1 cellular context compared by ENCODE assay signal in the genomic region with DNA sequence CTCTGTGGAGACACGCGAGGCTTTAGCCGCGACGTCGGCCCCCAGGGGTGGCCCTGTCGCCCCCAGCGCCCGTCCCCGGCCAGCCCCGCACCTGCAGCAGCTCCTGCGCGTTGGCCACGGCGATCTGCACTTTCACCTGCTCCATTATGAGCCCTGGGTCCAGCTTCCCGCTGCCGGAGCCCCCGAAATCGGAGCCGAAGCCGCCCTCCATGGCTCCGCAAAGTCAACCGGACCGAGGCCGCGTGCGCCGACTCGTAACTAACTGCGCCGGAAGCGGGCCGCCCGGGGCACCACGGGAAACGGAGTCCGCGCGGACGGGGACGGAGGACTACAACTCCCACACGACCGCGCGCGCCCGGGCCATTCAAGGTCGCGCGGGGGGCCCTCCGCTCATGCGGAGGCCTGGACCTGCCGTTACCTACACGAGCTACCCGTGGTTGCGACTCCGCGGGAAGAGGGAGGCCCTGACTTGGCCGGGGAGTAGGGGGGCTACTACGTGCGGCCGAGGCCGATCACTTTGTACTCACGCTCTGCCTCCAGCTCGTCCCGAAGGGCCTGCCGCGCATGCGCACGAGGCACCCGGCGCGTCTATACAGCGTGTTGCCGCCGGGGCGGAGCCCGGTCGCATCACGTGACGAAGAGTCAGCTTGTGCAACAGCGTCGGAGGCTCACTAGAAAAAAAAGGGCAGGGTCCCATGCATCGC.
TF ChIP-seq lines count a peak whose summit lies in the region.

A gene (minus strand): TSS at position 264 of the 704 bp plus-strand sequence. CDS start 53 bp downstream, at position 211.

TF ChIP-seq in HepG2, 621 proteins besides CTCF, POLR2A, EP300 and RAD21 (continued from another document and continues in another):
- TF ChIP-seq, protein P1, sequence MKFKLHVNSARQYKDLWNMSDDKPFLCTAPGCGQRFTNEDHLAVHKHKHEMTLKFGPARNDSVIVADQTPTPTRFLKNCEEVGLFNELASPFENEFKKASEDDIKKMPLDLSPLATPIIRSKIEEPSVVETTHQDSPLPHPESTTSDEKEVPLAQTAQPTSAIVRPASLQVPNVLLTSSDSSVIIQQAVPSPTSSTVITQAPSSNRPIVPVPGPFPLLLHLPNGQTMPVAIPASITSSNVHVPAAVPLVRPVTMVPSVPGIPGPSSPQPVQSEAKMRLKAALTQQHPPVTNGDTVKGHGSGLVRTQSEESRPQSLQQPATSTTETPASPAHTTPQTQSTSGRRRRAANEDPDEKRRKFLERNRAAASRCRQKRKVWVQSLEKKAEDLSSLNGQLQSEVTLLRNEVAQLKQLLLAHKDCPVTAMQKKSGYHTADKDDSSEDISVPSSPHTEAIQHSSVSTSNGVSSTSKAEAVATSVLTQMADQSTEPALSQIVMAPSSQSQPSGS (CRISPR knock-in tag; IDR thresholded peaks at IDR 0.05) = peak; percentile 65
- TF ChIP-seq ZNF841 (CRISPR knock-in tag; IDR thresholded peaks at IDR 0.05; ENCODE audit: borderline replicate concordance) (no peak), GABPA (IDR thresholded peaks at IDR 0.05; ENCODE audit: low read depth, low read length) (peak; percentile 85), GABPA (CRISPR knock-in tag; IDR thresholded peaks at IDR 0.05; ENCODE audit: low read depth) (peak; percentile 92), IRF2 (CRISPR knock-in tag; IDR thresholded peaks at IDR 0.05) (peak; percentile 66; the same call in 1 of the 2 replicates), ZNF331 (CRISPR knock-in tag; IDR thresholded peaks at IDR 0.05) (peak; percentile 43; the same call in 1 of the 2 replicates), MLLT10 (CRISPR knock-in tag; IDR thresholded peaks at IDR 0.05) (no peak), MED13 (CRISPR knock-in tag; IDR thresholded peaks at IDR 0.05) (peak; percentile 70; the same call in 1 of the 2 replicates), RNF2 (conservative IDR thresholded peaks at IDR 0.05; ENCODE audit: low read depth) (0 out of 2 replicates have a peak, but pooled peaks have one; percentile 69), FOXA3 (CRISPR knock-in tag; IDR thresholded peaks at IDR 0.05) (no peak; the same call in 1 of the 2 replicates), ZNF180 (CRISPR knock-in tag; IDR thresholded peaks at IDR 0.05; ENCODE audit: borderline replicate concordance, low read depth) (peak; percentile 80; the same call in 1 of the 2 replicates), NFKBIZ (CRISPR knock-in tag; IDR thresholded peaks at IDR 0.05) (no peak), HDAC2 (CRISPR knock-in tag; IDR thresholded peaks at IDR 0.05) (peak; percentile 78), BHLHE40 (IDR thresholded peaks at IDR 0.05; ENCODE audit: low read length) (peak; percentile 94), ZNF232 (CRISPR knock-in tag; IDR thresholded peaks at IDR 0.05; ENCODE audit: borderline replicate concordance) (peak; percentile 10; the same call in 1 of the 2 replicates), TOE1 (CRISPR knock-in tag; IDR thresholded peaks at IDR 0.05) (peak; percentile 26; the same call in 1 of the 2 replicates), GPN1 (CRISPR knock-in tag; IDR thresholded peaks at IDR 0.05; ENCODE audit: borderline replicate concordance) (no peak), GATAD1 (CRISPR knock-in tag; IDR thresholded peaks at IDR 0.05) (peak; percentile 95), ZNF570 (CRISPR knock-in tag; IDR thresholded peaks at IDR 0.05; ENCODE audit: borderline replicate concordance) (peak; percentile 18; the same call in 1 of the 2 replicates), ZNF619 (CRISPR knock-in tag; IDR thresholded peaks at IDR 0.05) (no peak), ZNF75D (CRISPR knock-in tag; IDR thresholded peaks at IDR 0.05; ENCODE audit: borderline replicate concordance) (no peak), GFI1 (CRISPR knock-in tag; IDR thresholded peaks at IDR 0.05; ENCODE audit: borderline replicate concordance) (no peak), NKX3-1 (CRISPR knock-in tag; IDR thresholded peaks at IDR 0.05) (no peak), KLF16 (CRISPR knock-in tag; IDR thresholded peaks at IDR 0.05) (peak in 1 of 2 experiments; percentile 83; a peak in 1 of 4 replicates), ZFYVE20 (CRISPR knock-in tag; IDR thresholded peaks at IDR 0.05; ENCODE audit: borderline replicate concordance, low read depth) (no peak), MAZ (IDR thresholded peaks at IDR 0.05; ENCODE audit: borderline replicate concordance, low read depth, low read length) (peak; percentile 16; the same call in 1 of the 2 replicates), MAZ (CRISPR knock-in tag; IDR thresholded peaks at IDR 0.05; ENCODE audit: low read depth) (peak; percentile 71), PCBP1 (IDR thresholded peaks at IDR 0.05; ENCODE audit: borderline replicate concordance, low read depth, low read length) (no peak; the same call in 1 of the 2 replicates), GABPB1 (CRISPR knock-in tag; IDR thresholded peaks at IDR 0.05) (peak; percentile 99), SAFB2 (CRISPR knock-in tag; IDR thresholded peaks at IDR 0.05; ENCODE audit: borderline replicate concordance, low read depth) (peak; percentile 71)
- TF ChIP-seq, protein P2, sequence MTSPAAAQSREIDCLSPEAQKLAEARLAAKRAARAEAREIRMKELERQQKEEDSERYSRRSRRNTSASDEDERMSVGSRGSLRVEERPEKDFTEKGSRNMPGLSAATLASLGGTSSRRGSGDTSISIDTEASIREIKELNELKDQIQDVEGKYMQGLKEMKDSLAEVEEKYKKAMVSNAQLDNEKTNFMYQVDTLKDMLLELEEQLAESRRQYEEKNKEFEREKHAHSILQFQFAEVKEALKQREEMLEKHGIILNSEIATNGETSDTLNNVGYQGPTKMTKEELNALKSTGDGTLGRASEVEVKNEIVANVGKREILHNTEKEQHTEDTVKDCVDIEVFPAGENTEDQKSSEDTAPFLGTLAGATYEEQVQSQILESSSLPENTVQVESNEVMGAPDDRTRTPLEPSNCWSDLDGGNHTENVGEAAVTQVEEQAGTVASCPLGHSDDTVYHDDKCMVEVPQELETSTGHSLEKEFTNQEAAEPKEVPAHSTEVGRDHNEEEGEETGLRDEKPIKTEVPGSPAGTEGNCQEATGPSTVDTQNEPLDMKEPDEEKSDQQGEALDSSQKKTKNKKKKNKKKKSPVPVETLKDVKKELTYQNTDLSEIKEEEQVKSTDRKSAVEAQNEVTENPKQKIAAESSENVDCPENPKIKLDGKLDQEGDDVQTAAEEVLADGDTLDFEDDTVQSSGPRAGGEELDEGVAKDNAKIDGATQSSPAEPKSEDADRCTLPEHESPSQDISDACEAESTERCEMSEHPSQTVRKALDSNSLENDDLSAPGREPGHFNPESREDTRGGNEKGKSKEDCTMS (CRISPR knock-in tag; conservative IDR thresholded peaks at IDR 0.05) = no peak
- TF ChIP-seq, protein P3, sequence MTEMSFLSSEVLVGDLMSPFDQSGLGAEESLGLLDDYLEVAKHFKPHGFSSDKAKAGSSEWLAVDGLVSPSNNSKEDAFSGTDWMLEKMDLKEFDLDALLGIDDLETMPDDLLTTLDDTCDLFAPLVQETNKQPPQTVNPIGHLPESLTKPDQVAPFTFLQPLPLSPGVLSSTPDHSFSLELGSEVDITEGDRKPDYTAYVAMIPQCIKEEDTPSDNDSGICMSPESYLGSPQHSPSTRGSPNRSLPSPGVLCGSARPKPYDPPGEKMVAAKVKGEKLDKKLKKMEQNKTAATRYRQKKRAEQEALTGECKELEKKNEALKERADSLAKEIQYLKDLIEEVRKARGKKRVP (CRISPR knock-in tag; IDR thresholded peaks at IDR 0.05) = peak in 1 of 2 experiments; percentile 83; a peak in 2 of 4 replicates
- TF ChIP-seq, protein P4, sequence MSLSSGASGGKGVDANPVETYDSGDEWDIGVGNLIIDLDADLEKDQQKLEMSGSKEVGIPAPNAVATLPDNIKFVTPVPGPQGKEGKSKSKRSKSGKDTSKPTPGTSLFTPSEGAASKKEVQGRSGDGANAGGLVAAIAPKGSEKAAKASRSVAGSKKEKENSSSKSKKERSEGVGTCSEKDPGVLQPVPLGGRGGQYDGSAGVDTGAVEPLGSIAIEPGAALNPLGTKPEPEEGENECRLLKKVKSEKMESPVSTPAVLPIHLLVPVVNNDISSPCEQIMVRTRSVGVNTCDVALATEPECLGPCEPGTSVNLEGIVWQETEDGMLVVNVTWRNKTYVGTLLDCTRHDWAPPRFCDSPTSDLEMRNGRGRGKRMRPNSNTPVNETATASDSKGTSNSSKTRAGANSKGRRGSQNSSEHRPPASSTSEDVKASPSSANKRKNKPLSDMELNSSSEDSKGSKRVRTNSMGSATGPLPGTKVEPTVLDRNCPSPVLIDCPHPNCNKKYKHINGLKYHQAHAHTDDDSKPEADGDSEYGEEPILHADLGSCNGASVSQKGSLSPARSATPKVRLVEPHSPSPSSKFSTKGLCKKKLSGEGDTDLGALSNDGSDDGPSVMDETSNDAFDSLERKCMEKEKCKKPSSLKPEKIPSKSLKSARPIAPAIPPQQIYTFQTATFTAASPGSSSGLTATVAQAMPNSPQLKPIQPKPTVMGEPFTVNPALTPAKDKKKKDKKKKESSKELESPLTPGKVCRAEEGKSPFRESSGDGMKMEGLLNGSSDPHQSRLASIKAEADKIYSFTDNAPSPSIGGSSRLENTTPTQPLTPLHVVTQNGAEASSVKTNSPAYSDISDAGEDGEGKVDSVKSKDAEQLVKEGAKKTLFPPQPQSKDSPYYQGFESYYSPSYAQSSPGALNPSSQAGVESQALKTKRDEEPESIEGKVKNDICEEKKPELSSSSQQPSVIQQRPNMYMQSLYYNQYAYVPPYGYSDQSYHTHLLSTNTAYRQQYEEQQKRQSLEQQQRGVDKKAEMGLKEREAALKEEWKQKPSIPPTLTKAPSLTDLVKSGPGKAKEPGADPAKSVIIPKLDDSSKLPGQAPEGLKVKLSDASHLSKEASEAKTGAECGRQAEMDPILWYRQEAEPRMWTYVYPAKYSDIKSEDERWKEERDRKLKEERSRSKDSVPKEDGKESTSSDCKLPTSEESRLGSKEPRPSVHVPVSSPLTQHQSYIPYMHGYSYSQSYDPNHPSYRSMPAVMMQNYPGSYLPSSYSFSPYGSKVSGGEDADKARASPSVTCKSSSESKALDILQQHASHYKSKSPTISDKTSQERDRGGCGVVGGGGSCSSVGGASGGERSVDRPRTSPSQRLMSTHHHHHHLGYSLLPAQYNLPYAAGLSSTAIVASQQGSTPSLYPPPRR (CRISPR knock-in tag; IDR thresholded peaks at IDR 0.05; ENCODE audit: borderline replicate concordance) = peak; percentile 37; the same call in 1 of the 2 replicates
- TF ChIP-seq, protein P5, sequence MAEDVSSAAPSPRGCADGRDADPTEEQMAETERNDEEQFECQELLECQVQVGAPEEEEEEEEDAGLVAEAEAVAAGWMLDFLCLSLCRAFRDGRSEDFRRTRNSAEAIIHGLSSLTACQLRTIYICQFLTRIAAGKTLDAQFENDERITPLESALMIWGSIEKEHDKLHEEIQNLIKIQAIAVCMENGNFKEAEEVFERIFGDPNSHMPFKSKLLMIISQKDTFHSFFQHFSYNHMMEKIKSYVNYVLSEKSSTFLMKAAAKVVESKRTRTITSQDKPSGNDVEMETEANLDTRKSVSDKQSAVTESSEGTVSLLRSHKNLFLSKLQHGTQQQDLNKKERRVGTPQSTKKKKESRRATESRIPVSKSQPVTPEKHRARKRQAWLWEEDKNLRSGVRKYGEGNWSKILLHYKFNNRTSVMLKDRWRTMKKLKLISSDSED (CRISPR knock-in tag; IDR thresholded peaks at IDR 0.05) = no peak
- TF ChIP-seq, protein P6, sequence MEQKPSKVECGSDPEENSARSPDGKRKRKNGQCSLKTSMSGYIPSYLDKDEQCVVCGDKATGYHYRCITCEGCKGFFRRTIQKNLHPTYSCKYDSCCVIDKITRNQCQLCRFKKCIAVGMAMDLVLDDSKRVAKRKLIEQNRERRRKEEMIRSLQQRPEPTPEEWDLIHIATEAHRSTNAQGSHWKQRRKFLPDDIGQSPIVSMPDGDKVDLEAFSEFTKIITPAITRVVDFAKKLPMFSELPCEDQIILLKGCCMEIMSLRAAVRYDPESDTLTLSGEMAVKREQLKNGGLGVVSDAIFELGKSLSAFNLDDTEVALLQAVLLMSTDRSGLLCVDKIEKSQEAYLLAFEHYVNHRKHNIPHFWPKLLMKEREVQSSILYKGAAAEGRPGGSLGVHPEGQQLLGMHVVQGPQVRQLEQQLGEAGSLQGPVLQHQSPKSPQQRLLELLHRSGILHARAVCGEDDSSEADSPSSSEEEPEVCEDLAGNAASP (CRISPR knock-in tag; IDR thresholded peaks at IDR 0.05; ENCODE audit: borderline replicate concordance) = peak; percentile 97
- TF ChIP-seq, protein P7, sequence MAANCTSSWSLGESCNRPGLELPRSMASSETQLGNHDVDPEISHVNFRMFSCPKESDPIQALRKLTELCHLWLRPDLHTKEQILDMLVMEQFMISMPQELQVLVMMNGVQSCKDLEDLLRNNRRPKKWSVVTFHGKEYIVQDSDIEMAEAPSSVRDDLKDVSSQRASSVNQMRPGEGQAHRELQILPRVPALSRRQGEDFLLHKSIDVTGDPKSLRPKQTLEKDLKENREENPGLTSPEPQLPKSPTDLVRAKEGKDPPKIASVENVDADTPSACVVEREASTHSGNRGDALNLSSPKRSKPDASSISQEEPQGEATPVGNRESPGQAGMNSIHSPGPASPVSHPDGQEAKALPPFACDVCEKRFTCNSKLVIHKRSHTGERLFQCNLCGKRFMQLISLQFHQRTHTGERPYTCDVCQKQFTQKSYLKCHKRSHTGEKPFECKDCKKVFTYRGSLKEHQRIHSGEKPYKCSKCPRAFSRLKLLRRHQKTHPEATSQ (CRISPR knock-in tag; IDR thresholded peaks at IDR 0.05; ENCODE audit: borderline replicate concordance) = peak; percentile 82
- TF ChIP-seq, protein P8, sequence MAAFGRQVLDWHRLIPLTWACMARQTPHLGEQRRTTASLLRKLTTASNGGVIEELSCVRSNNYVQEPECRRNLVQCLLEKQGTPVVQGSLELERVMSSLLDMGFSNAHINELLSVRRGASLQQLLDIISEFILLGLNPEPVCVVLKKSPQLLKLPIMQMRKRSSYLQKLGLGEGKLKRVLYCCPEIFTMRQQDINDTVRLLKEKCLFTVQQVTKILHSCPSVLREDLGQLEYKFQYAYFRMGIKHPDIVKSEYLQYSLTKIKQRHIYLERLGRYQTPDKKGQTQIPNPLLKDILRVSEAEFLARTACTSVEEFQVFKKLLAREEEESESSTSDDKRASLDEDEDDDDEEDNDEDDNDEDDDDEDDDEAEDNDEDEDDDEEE (CRISPR knock-in tag; IDR thresholded peaks at IDR 0.05) = peak; percentile 81
- TF ChIP-seq, protein P9, sequence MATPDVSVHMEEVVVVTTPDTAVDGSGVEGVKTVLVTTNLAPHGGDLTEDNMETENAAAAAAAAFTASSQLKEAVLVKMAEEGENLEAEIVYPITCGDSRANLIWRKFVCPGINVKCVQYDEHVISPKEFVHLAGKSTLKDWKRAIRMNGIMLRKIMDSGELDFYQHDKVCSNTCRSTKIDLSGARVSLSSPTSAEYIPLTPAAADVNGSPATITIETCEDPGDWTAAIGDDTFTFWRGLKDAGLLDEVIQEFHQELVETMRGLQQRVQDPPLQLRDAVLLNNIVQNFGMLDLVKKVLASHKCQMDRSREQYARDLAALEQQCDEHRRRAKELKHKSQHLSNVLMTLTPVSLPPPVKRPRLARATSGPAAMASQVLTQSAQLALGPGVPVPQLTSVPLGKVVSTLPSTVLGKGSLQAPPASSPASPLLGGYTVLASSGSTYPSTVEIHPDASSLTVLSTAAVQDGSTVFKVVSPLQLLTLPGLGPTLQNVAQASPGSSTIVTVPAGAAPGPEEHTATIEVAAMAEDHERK (CRISPR knock-in tag; IDR thresholded peaks at IDR 0.05; ENCODE audit: low read depth) = peak; percentile 53
